8 cellular contexts compared by ENCODE assay signal in genomic region chr4:28536124-28536523, GRCh38.
"Had no signal": no experiment of that assay in that cellular context is flagged by ENCODE, and none has a peak within 500 bp of the region (broad histone marks: within the 10 kb centered on the region; RNA-seq: fewer than 3 reads in every experiment).

No MANE protein-coding gene starts in this region.

- H3K36me3 ChIP-seq: HAP-1 had no signal

- H3K4me1 ChIP-seq: HAP-1 had no signal

- DNase-seq: GM23248, GOT3, H7, HFFc6, IMR-90, KG1 had no signal

- H3K4me3 Mint-ChIP-seq: HFFc6 had no signal

- H3K9me3 ChIP-seq: HAP-1 had no signal

- H3K27ac Mint-ChIP-seq: HFFc6 had no signal

- H3K4me3 ChIP-seq: GM23248, HAP-1 had no signal

- ATAC-seq: HCT116 had no signal

- H3K27ac ChIP-seq: GM23248 had no signal
